In genomic region chr2:205957452-205958154, GRCh38 we compare ENCODE assay signal across 25 cellular contexts.
DNase-seq lines count a peak whose midpoint lies in the region; ATAC-seq and FAIRE-seq lines count a peak whose summit lies in the region.
"Had no signal": no experiment of that assay in that cellular context is flagged by ENCODE, and none has a peak within 500 bp of the region (broad histone marks: within the 10 kb centered on the region; RNA-seq: fewer than 3 reads in every experiment).

No MANE protein-coding gene starts in this region.

- H3K4me3 ChIP-seq in NT2/D1 (ENCODE audit: insufficient read length, low read depth): no peak overlapping the region
- H3K4me3 ChIP-seq in small intestine (ENCODE audit: low read depth in 1 of 2, low read length in 2 of 2): no peak overlapping the region
- H3K4me3 ChIP-seq: gastrocnemius medialis, lower lobe of right lung, Peyer's patch, suprapubic skin, vagina had no signal

- H3K9ac ChIP-seq in NT2/D1 (ENCODE audit: insufficient read length, low read depth): no peak overlapping the region

- H3K4me1 ChIP-seq in NT2/D1 (ENCODE audit: insufficient read depth, insufficient read length) (no peaks in the 10 kb centered on the region), small intestine (ENCODE audit: control insufficient read depth in 2 of 2, insufficient read depth in 1 of 2, low read depth in 1 of 2, low read length in 1 of 2) (peaks cover 0 to 2% of the 10 kb centered on the region in 2 donors)
- H3K4me1 ChIP-seq: gastrocnemius medialis, lower lobe of right lung, suprapubic skin, vagina had no signal

- H3K27me3 ChIP-seq in NT2/D1 (ENCODE audit: insufficient read depth, insufficient read length) (no peaks in the 10 kb centered on the region), small intestine (ENCODE audit: control insufficient read depth in 2 of 2, insufficient read depth in 2 of 2, low read length in 2 of 2) (no peaks in the 10 kb centered on the region)
- H3K27me3 ChIP-seq: gastrocnemius medialis, Peyer's patch, suprapubic skin, vagina had no signal

- DNase-seq in NT2/D1 (ENCODE audit: low read depth, low spot score) (peak; percentile 60), iPS-NIHi11 (ENCODE audit: low spot score) (peak; percentile 53), small intestine (peak; percentile 55), NCI-H2107 (lab: John Stamatoyannopoulos, UW) (no peak), OCI-M2 (lab: John Stamatoyannopoulos, UW; ENCODE audit: unreplicated experiment) (no peak)
- DNase-seq: activated CD4-positive, CD25-positive, alpha-beta regulatory T cell treated with anti-CD3 and anti-CD28 coated beads, Interleukin-2, amount 50 U/mL, for 72 hours; activated naive CD4-positive, alpha-beta T cell treated with Interleukin-2 at 50 U/mL for 16 hours; activated T-cell treated with anti-CD3 and anti-CD28 coated beads, Interleukin-2, amount 50 U/mL, for 24 hours; amygdala; EL; gastrocnemius medialis; hippocampal formation; lower lobe of right lung; MM.1S; NCI-H1436; Peyer's patch; SIG-M5 had no signal

- H3K9me3 ChIP-seq in NT2/D1 (ENCODE audit: insufficient read depth, low read length) (peaks cover 15% of the 10 kb centered on the region; the same call in 1 of the 2 replicates), small intestine (ENCODE audit: control insufficient read depth, low read depth) (no peaks in the 10 kb centered on the region)
- H3K9me3 ChIP-seq: gastrocnemius medialis, lower lobe of right lung, Peyer's patch, suprapubic skin, vagina had no signal

- ATAC-seq in GM18907 (IDR thresholded peaks at IDR 0.05; ENCODE audit: unreplicated experiment) (peak; percentile 42), GM19455 (IDR thresholded peaks at IDR 0.05; ENCODE audit: unreplicated experiment) (no peak)
- ATAC-seq: gastrocnemius medialis had no signal

- 53 to 73% (median 54%) methylated on average over 11 of the region's 11 CpGs for WGBS in small intestine, 3 donors

- H3K27ac ChIP-seq in small intestine (ENCODE audit: low read depth in 1 of 2, low read length in 1 of 2): no peak overlapping the region
- H3K27ac ChIP-seq: C4-2B, gastrocnemius medialis, lower lobe of right lung, Peyer's patch, suprapubic skin, vagina had no signal

- H3K36me3 ChIP-seq in NT2/D1 (ENCODE audit: insufficient read depth, insufficient read length, low read length) (no peaks in the 10 kb centered on the region), small intestine (ENCODE audit: control insufficient read depth in 2 of 2, insufficient read depth in 2 of 2, low read length in 2 of 2) (no peaks in the 10 kb centered on the region)
- H3K36me3 ChIP-seq: gastrocnemius medialis, lower lobe of right lung, Peyer's patch, suprapubic skin, vagina had no signal

- no peak for FAIRE-seq in small intestine (lab: Jason Lieb, UNC)
- FAIRE-seq: bronchial epithelial cell, endometrium, keratinocyte had no signal

Comparison
In these comparisons a context has a peak if more than half of its experiments do, and no peak if none do; other contexts are left out.
1. DNase-seq: peak in NT2/D1 (single experiment), iPS-NIHi11 (single experiment) and small intestine (single experiment); none in NCI-H2107 (single experiment) and OCI-M2 (single experiment).